In the genomic region with DNA sequence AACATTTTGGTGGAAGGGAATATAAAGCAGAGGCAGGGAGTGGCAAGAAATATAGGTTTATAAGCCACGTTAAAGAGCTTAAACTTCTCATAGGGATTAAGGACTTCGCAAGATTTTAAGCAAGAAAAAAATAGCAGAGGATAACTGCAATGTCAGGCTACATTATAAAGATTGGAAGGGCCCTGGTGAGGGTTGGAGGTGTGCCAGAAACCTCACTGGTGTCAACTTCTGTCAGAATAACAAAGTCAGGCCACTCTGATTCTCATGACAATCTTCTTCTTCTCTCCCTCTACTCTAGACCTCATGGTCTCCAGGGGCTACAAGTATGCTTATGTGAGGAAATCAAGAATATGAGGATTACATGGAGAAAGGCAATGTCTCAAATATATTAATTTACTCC, we compare ENCODE assay signal across 22 cellular contexts. TPM values are rescaled to one million over a fixed set of nuclear protein-coding genes. Genes with fewer than 3 reads are reported as not detected.
"Had no signal": no experiment of that assay in that cellular context is flagged by ENCODE, and none has a peak within 500 bp of the region (broad histone marks: within the 10 kb centered on the region; RNA-seq: fewer than 3 reads in every experiment).

No MANE protein-coding gene starts in this region.

- H3K27me3 ChIP-seq: dorsolateral prefrontal cortex, gastroesophageal sphincter, neutrophil, tibial artery, uterus had no signal

- H3K36me3 Mint-ChIP-seq: activated naive CD8-positive, alpha-beta T cell treated with anti-CD3 and anti-CD28 coated beads, Interleukin-2, amount 10 ng/mL, durations not matched to agents 7 days and 5 days; naive thymus-derived CD8-positive, alpha-beta T cell; stimulated activated naive B cell treated with anti-CD40 and anti-IgM and Interleukin-4, amounts not matched to agents 10 μg/mL and 1 μg/mL and 100 μg/mL, for 72 hours had no signal

- DNase-seq: activated CD4-positive, alpha-beta T cell treated with anti-CD3 and anti-CD28 coated beads, Interleukin-2, amount 10 ng/mL, durations not matched to agents 7 days and 5 days; activated CD8-positive, alpha-beta memory T cell treated with anti-CD3 and anti-CD28 coated beads for 24 hours; activated naive CD4-positive, alpha-beta T cell; activated naive CD8-positive, alpha-beta T cell treated with anti-CD3 and anti-CD28 coated beads, Interleukin-2, amount 10 ng/mL, durations not matched to agents 7 days and 5 days; anterior cingulate cortex; dorsolateral prefrontal cortex; endodermal cell; islet precursor cell; naive thymus-derived CD8-positive, alpha-beta T cell; retina; stimulated activated CD4-positive, alpha-beta T cell treated with anti-CD3 and anti-CD28 coated beads, Interleukin-15, amount 100 ng/mL, for 24 hours; stimulated activated CD4-positive, alpha-beta T cell treated with anti-CD3 and anti-CD28 coated beads, Interleukin-4, amount 100 ng/mL, for 1 hour; stimulated activated naive B cell treated with anti-CD40 and anti-IgM and Interleukin-4, amounts not matched to agents 10 μg/mL and 1 μg/mL and 100 μg/mL, for 72 hours; T-helper 9 cell; tibial artery; uterus had no signal

- H3K4me1 Mint-ChIP-seq: activated CD4-positive, alpha-beta T cell treated with anti-CD3 and anti-CD28 coated beads, Interleukin-2, amount 10 ng/mL, durations not matched to agents 7 days and 5 days; activated naive CD8-positive, alpha-beta T cell treated with anti-CD3 and anti-CD28 coated beads, Interleukin-2, amount 10 ng/mL, durations not matched to agents 7 days and 5 days; endodermal cell; naive thymus-derived CD8-positive, alpha-beta T cell; stimulated activated naive B cell treated with anti-CD40 and anti-IgM and Interleukin-4, amounts not matched to agents 10 μg/mL and 1 μg/mL and 100 μg/mL, for 72 hours had no signal

- H3K4me3 ChIP-seq: dorsolateral prefrontal cortex, gastroesophageal sphincter, mucosa of descending colon, skin epidermis, tibial artery, uterus had no signal

- H3K27me3 Mint-ChIP-seq: activated CD4-positive, alpha-beta T cell treated with anti-CD3 and anti-CD28 coated beads, Interleukin-2, amount 10 ng/mL, durations not matched to agents 7 days and 5 days had no signal

- H3K4me3 Mint-ChIP-seq: activated CD4-positive, alpha-beta T cell treated with anti-CD3 and anti-CD28 coated beads, Interleukin-2, amount 10 ng/mL, durations not matched to agents 7 days and 5 days; activated naive CD8-positive, alpha-beta T cell treated with anti-CD3 and anti-CD28 coated beads, Interleukin-2, amount 10 ng/mL, durations not matched to agents 7 days and 5 days; endodermal cell; naive thymus-derived CD8-positive, alpha-beta T cell; stimulated activated naive B cell treated with anti-CD40 and anti-IgM and Interleukin-4, amounts not matched to agents 10 μg/mL and 1 μg/mL and 100 μg/mL, for 72 hours had no signal

- H3K27ac Mint-ChIP-seq: activated CD4-positive, alpha-beta T cell treated with anti-CD3 and anti-CD28 coated beads, Interleukin-2, amount 10 ng/mL, durations not matched to agents 7 days and 5 days; activated naive CD8-positive, alpha-beta T cell treated with anti-CD3 and anti-CD28 coated beads, Interleukin-2, amount 10 ng/mL, durations not matched to agents 7 days and 5 days; endodermal cell; naive thymus-derived CD8-positive, alpha-beta T cell; stimulated activated naive B cell treated with anti-CD40 and anti-IgM and Interleukin-4, amounts not matched to agents 10 μg/mL and 1 μg/mL and 100 μg/mL, for 72 hours had no signal

- H3K4me1 ChIP-seq: gastroesophageal sphincter, tibial artery, uterus had no signal

- H3K9me3 ChIP-seq: gastroesophageal sphincter, mucosa of descending colon, neutrophil, tibial artery, uterus had no signal

- H3K36me3 ChIP-seq: gastroesophageal sphincter, neutrophil, tibial artery, uterus had no signal

- H3K27ac ChIP-seq: dorsolateral prefrontal cortex, gastroesophageal sphincter, neutrophil, skin epidermis, tibial artery, uterus had no signal

- ATAC-seq: gastroesophageal sphincter; left lobe of liver; mucosa of descending colon; naive thymus-derived CD8-positive, alpha-beta T cell; stimulated activated naive B cell treated with anti-CD40 and anti-IgM and Interleukin-4, amounts not matched to agents 10 μg/mL and 1 μg/mL and 100 μg/mL, for 72 hours had no signal

- H3K9me3 Mint-ChIP-seq: activated CD4-positive, alpha-beta T cell treated with anti-CD3 and anti-CD28 coated beads, Interleukin-2, amount 10 ng/mL, durations not matched to agents 7 days and 5 days; activated naive CD8-positive, alpha-beta T cell treated with anti-CD3 and anti-CD28 coated beads, Interleukin-2, amount 10 ng/mL, durations not matched to agents 7 days and 5 days; endodermal cell; stimulated activated naive B cell treated with anti-CD40 and anti-IgM and Interleukin-4, amounts not matched to agents 10 μg/mL and 1 μg/mL and 100 μg/mL, for 72 hours had no signal

RNA-seq across cellular contexts. Expression of gene FMO2, which starts 32.6 kb away (rescaled TPM):
- total RNA-seq: activated CD4-positive, alpha-beta T cell treated with anti-CD3 and anti-CD28 coated beads, Interleukin-2, amount 10 ng/mL, durations not matched to agents 7 days and 5 days; activated naive CD8-positive, alpha-beta T cell treated with anti-CD3 and anti-CD28 coated beads, Interleukin-2, amount 10 ng/mL, durations not matched to agents 7 days and 5 days; endodermal cell; epithelial cell of proximal tubule; naive thymus-derived CD8-positive, alpha-beta T cell had no signal
